In the genomic region with DNA sequence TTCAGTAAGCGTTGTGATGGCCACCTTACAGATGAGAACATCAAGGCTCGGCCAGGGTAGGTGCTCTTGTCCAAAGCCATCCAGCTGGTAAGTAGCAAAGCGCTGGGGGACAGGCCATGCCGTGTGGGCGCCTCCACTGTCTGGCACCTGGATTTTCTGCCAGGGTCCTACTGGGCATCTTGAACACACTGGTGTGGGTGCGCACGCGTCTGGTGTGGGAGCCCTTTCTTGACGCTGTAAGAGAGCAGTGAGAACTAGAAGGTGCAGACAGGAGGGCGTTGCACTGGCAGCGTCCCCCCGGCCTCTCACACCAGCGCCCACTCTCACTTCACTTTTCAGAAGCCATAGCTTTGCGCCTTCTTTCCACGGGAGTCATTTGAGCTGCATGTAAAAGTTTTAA, we compare ENCODE assay signal across 14 cellular contexts.
A peak's percentile ranks its signal among the peaks of the same experiment; 100 is the strongest.
DNase-seq lines count a peak whose midpoint lies in the region; ATAC-seq, FAIRE-seq and TF ChIP-seq lines count a peak whose summit lies in the region.
"Had no signal": no experiment of that assay in that cellular context is flagged by ENCODE, and none has a peak within 500 bp of the region (broad histone marks: within the 10 kb centered on the region; RNA-seq: fewer than 3 reads in every experiment).

No MANE protein-coding gene starts in this region.

- no peak for FAIRE-seq in kidney (lab: Jason Lieb, UNC)

- no TSS peak for BruUV-seq in PC-3 (replicated peaks; lab: Mats Ljungman, UMichigan)

- peak; percentile 26 for DNase-seq in H7
- peak; percentile 52 for DNase-seq in kidney
- peak; percentile 63 for DNase-seq in spleen
- no peak for DNase-seq in foreskin keratinocyte
- DNase-seq in PC-3, result no peak
- no peak for DNase-seq in stimulated activated naive CD4-positive, alpha-beta T cell treated with Interleukin-2 at 50 U/mL for 16 hours (lab: John Stamatoyannopoulos, UW)
- DNase-seq: HCEC 1CT, NCI-H1436 treated with DMSO at 0.1 percent for 48 hours, NCI-H2227 treated with DMSO at 0.1 percent for 48 hours, SHP77 had no signal

- H3F3A ChIP-seq in PC-3 (ENCODE audit: low read length, unreplicated experiment), result no peaks in the 10 kb centered on the region

- POLR2A ChIA-PET in PC-3 (lab: Charles Lee; ENCODE audit: unreplicated experiment), result no interaction called here

- intact Hi-C loops in kidney (cut with DNase I), result no loop called here
- intact Hi-C loops in spleen (cut with DNase I; ENCODE audit: low total_unique reads), result no loop called here
- intact Hi-C loops in PC-3 (cut with micrococcal nuclease), result no loop called here

- no peak overlapping the region for H2AFZ ChIP-seq in OCI-LY3 (ENCODE audit: low read depth, low read length)
- no peak overlapping the region for H2AFZ ChIP-seq in PC-3 (ENCODE audit: low read length)

- H3K9me3 ChIP-seq in OCI-LY3 (ENCODE audit: insufficient read depth, low read length), result no peaks in the 10 kb centered on the region
- H3K9me3 ChIP-seq in kidney (ENCODE audit: control insufficient read depth in 1 of 2, low read length in 2 of 2), result no peaks in the 10 kb centered on the region
- H3K9me3 ChIP-seq in spleen, result no peaks in the 10 kb centered on the region
- H3K9me3 ChIP-seq in PC-3 (ENCODE audit: low read length), result no peaks in the 10 kb centered on the region
- H3K9me3 ChIP-seq: BLaER1 had no signal

- H3K27me3 ChIP-seq in H7 (ENCODE audit: control insufficient read depth, insufficient read depth, low read length) (no peaks in the 10 kb centered on the region), OCI-LY3 (ENCODE audit: low read depth, low read length) (no peaks in the 10 kb centered on the region), spleen (replicated peaks in 1 of 7) (no peaks in the 10 kb centered on the region), foreskin keratinocyte (no peaks in the 10 kb centered on the region), PC-3 (ENCODE audit: low read length) (no peaks in the 10 kb centered on the region)
- H3K27me3 ChIP-seq: BLaER1 had no signal

- no peak for TF ChIP-seq POLR2A in spleen (IDR thresholded peaks at IDR 0.05)

- ATAC-seq in foreskin keratinocyte (no peak), PC-3 (no peak), GM21390 (IDR thresholded peaks at IDR 0.05; ENCODE audit: unreplicated experiment) (no peak)
- ATAC-seq: Panc1 had no signal

- peak overlapping the region; percentile 62 for H3K4me2 ChIP-seq in OCI-LY3 (ENCODE audit: low read length)
- no peak overlapping the region for H3K4me2 ChIP-seq in PC-3 (ENCODE audit: low read length)
- H3K4me2 ChIP-seq: BLaER1 had no signal

- peaks cover 75% of the 10 kb centered on the region for H4K20me1 ChIP-seq in OCI-LY3 (ENCODE audit: insufficient read depth, low read length)
- H4K20me1 ChIP-seq in PC-3 (ENCODE audit: low read length), result no peaks in the 10 kb centered on the region

- TF ChIP-seq CTCF in OCI-LY3 (IDR thresholded peaks at IDR 0.05; ENCODE audit: low read depth, low read length) (no peak), kidney (IDR thresholded peaks at IDR 0.05; ENCODE audit: borderline replicate concordance, extremely low read depth, insufficient read depth) (no peak), spleen (IDR thresholded peaks at IDR 0.05 in 8 of 11, conservative IDR thresholded peaks at IDR 0.05 in 3 of 11) (no peak), foreskin keratinocyte (conservative IDR thresholded peaks at IDR 0.05) (no peak), PC-3 (conservative IDR thresholded peaks at IDR 0.05; ENCODE audit: low read depth, low read length) (no peak)

- H3K4me1 ChIP-seq in OCI-LY3 (ENCODE audit: low read length) (peaks cover 26% of the 10 kb centered on the region), kidney (ENCODE audit: control insufficient read depth in 1 of 2, insufficient read depth in 1 of 2, low read depth in 1 of 2, low read length in 2 of 2) (no peaks in the 10 kb centered on the region), spleen (no peaks in the 10 kb centered on the region), foreskin keratinocyte (no peaks in the 10 kb centered on the region), PC-3 (ENCODE audit: insufficient read depth, low read length) (no peaks in the 10 kb centered on the region)

- peak overlapping the region; percentile 8; the same call in 1 of the 2 replicates for H3K9ac ChIP-seq in OCI-LY3 (ENCODE audit: low read length)
- no peak overlapping the region for H3K9ac ChIP-seq in kidney (ENCODE audit: low read length in 2 of 2)
- H3K9ac ChIP-seq in PC-3 (ENCODE audit: low read length), result no peak overlapping the region
- H3K9ac ChIP-seq: BLaER1 had no signal

- 85 to 92% (median 92%) methylated on average over 14 to 15 of the region's 15 CpGs for WGBS in spleen, 5 donors

- H3K4me3 ChIP-seq in H7 (ENCODE audit: insufficient read depth, low read depth, low read length), result no peak overlapping the region
- peak overlapping the region; percentile 23 for H3K4me3 ChIP-seq in OCI-LY3 (ENCODE audit: low read length)
- H3K4me3 ChIP-seq in kidney (ENCODE audit: low read length in 2 of 2), result no peak overlapping the region
- no peak overlapping the region for H3K4me3 ChIP-seq in spleen
- H3K4me3 ChIP-seq in PC-3 (ENCODE audit: low read length), result no peak overlapping the region
- H3K4me3 ChIP-seq: BLaER1 had no signal

- CTCF ChIA-PET in PC-3 (lab: Charles Lee), result no interaction called here

- H3K27ac ChIP-seq in OCI-LY3 (ENCODE audit: low read length), result peak overlapping the region; percentile 32
- no peak overlapping the region for H3K27ac ChIP-seq in kidney (ENCODE audit: low read depth in 2 of 2, low read length in 2 of 2)
- H3K27ac ChIP-seq in spleen, result peak overlapping the region in 1 of 8 donors; percentile 22
- no peak overlapping the region for H3K27ac ChIP-seq in foreskin keratinocyte
- H3K27ac ChIP-seq in PC-3 (ENCODE audit: low read length), result no peak overlapping the region
- H3K27ac ChIP-seq: BLaER1 had no signal

- no peaks in the 10 kb centered on the region for H3K79me2 ChIP-seq in OCI-LY3 (ENCODE audit: low read length)
- no peaks in the 10 kb centered on the region for H3K79me2 ChIP-seq in PC-3 (ENCODE audit: low read length)

- H3K9me2 ChIP-seq in PC-3 (replicated peaks; ENCODE audit: low read length), result no peaks in the 10 kb centered on the region

- no peaks in the 10 kb centered on the region for H3K36me3 ChIP-seq in H7 (replicated peaks; ENCODE audit: control insufficient read depth, insufficient read depth, low read length)
- peaks cover 48% of the 10 kb centered on the region for H3K36me3 ChIP-seq in OCI-LY3 (replicated peaks; ENCODE audit: low read depth, low read length)
- H3K36me3 ChIP-seq in kidney (ENCODE audit: control insufficient read depth in 1 of 2, insufficient read depth in 2 of 2, low read length in 2 of 2), result peaks cover 3 to 5% of the 10 kb centered on the region in 2 donors
- peaks cover 0 to 97% (median 19%) of the 10 kb centered on the region in 6 donors for H3K36me3 ChIP-seq in spleen
- H3K36me3 ChIP-seq in PC-3 (ENCODE audit: low read depth, low read length), result no peaks in the 10 kb centered on the region

Comparison
In these comparisons a context has a peak if more than half of its experiments do, and no peak if none do; other contexts are left out.
1. DNase-seq: peak in H7 (single experiment), kidney (single experiment) and spleen (single experiment); none in foreskin keratinocyte (0 of 2), PC-3 (single experiment) and stimulated activated naive CD4-positive, alpha-beta T cell treated with Interleukin-2 at 50 U/mL for 16 hours (single experiment).